Comparison of ENCODE assay signal across 10 cellular contexts in the genomic region with DNA sequence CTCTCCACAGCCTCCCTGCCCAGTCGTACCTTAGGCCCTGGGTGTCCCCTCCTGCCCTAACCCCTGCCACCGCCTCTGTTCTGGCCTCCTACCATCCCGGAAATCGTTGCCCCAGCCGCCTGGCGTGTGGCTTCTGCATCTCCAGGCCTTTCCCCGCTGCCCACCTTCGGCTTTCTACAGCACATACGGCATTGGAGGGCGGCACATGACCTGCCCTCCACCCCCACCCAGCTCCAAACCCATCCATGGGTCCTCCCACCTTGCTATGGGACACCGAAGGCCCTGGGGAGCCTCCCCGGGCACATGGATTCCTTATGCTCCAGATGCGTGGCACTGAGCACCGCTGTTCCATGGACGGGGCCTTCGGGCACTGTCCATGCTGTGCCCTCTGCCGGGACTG. TPM values are rescaled to one million over a fixed set of nuclear protein-coding genes. Genes with fewer than 3 reads are reported as not detected.
DNase-seq lines count a peak whose midpoint lies in the region; ATAC-seq and TF ChIP-seq lines count a peak whose summit lies in the region.
"Had no signal": no experiment of that assay in that cellular context is flagged by ENCODE, and none has a peak within 500 bp of the region (broad histone marks: within the 10 kb centered on the region; RNA-seq: fewer than 3 reads in every experiment).

No MANE protein-coding gene starts in this region.

- peak overlapping the region; percentile 43 to 46 for H3K4me3 ChIP-seq in tibial artery

- TF ChIP-seq CTCF in tibial artery (IDR thresholded peaks at IDR 0.05): no peak

- H3K27me3 Mint-ChIP-seq in activated T-cell treated with anti-CD3 and anti-CD28 coated beads, Interleukin-2, amount 50 U/mL, for 4 hours (ENCODE audit: low read depth): peaks cover 43% of the 10 kb centered on the region
- peaks cover 52% of the 10 kb centered on the region for H3K27me3 Mint-ChIP-seq in dendritic cell treated with granulocyte-macrophage colony-stimulating factor and Interleukin-4, amounts not matched to agents 40 ng/mL and 50 ng/mL, for 4 days
- H3K27me3 Mint-ChIP-seq in naive B cell: peaks cover 46 to 83% (median 82%) of the 10 kb centered on the region in 3 donors

- no peaks in the 10 kb centered on the region for H3K9me3 Mint-ChIP-seq in activated T-cell treated with anti-CD3 and anti-CD28 coated beads, Interleukin-2, amount 50 U/mL, for 4 hours
- H3K9me3 Mint-ChIP-seq in dendritic cell treated with granulocyte-macrophage colony-stimulating factor and Interleukin-4, amounts not matched to agents 40 ng/mL and 50 ng/mL, for 4 days: no peaks in the 10 kb centered on the region
- no peaks in the 10 kb centered on the region for H3K9me3 Mint-ChIP-seq in naive B cell

- H3K36me3 ChIP-seq in tibial artery: no peaks in the 10 kb centered on the region

- H3K27ac Mint-ChIP-seq in dendritic cell treated with granulocyte-macrophage colony-stimulating factor and Interleukin-4, amounts not matched to agents 40 ng/mL and 50 ng/mL, for 4 days: no peak overlapping the region
- peak overlapping the region in 2 of 6 donors; percentile 74 to 81 for H3K27ac Mint-ChIP-seq in naive B cell

- no peak for ATAC-seq in activated T-cell treated with anti-CD3 and anti-CD28 coated beads, Interleukin-2, amount 50 U/mL, for 4 hours
- ATAC-seq in naive B cell (ENCODE audit: low read depth in 2 of 2) (no peak), GM18519 (IDR thresholded peaks at IDR 0.05; ENCODE audit: low FRiP score, unreplicated experiment) (no peak)

- H3K27me3 ChIP-seq in tibial artery: no peaks in the 10 kb centered on the region

- peak overlapping the region; percentile 72 to 75 for H3K27ac ChIP-seq in tibial artery

- H3K4me3 Mint-ChIP-seq in activated T-cell treated with anti-CD3 and anti-CD28 coated beads, Interleukin-2, amount 50 U/mL, for 4 hours: peak overlapping the region; percentile 53
- peak overlapping the region; percentile 61 for H3K4me3 Mint-ChIP-seq in dendritic cell treated with granulocyte-macrophage colony-stimulating factor and Interleukin-4, amounts not matched to agents 40 ng/mL and 50 ng/mL, for 4 days
- peak overlapping the region in 7 of 8 donors; percentile 38 to 86 (median 68) for H3K4me3 Mint-ChIP-seq in naive B cell

- no peak for DNase-seq in activated T-cell treated with anti-CD3 and anti-CD28 coated beads, Interleukin-2, amount 50 U/mL, for 4 hours
- no peak for DNase-seq in activated T-cell treated with anti-CD3 and anti-CD28 coated beads, Interleukin-2, amount 50 U/mL, for 1 hour
- no peak for DNase-seq in naive B cell
- DNase-seq in tibial artery: no peak
- DNase-seq in HUDEP-2 (lab: John Stamatoyannopoulos, UW; ENCODE audit: unreplicated experiment in 76 of 76): no peak
- no peak for DNase-seq in activated CD4-positive, alpha-beta T cell treated with anti-CD3 and anti-CD28 coated beads for 1 hour
- DNase-seq: NCI-H1048, NCI-H526 treated with DMSO at 0.1 percent for 48 hours had no signal

- intact Hi-C loops in dendritic cell treated with granulocyte-macrophage colony-stimulating factor and Interleukin-4, amounts not matched to agents 40 ng/mL and 50 ng/mL, for 4 days (cut with micrococcal nuclease): no loop called here
- intact Hi-C loops in tibial artery (cut with DNase I; ENCODE audit: low total_unique reads): no loop called here

- H3K36me3 Mint-ChIP-seq in activated T-cell treated with anti-CD3 and anti-CD28 coated beads, Interleukin-2, amount 50 U/mL, for 4 hours (ENCODE audit: insufficient read depth): no peaks in the 10 kb centered on the region
- no peaks in the 10 kb centered on the region for H3K36me3 Mint-ChIP-seq in dendritic cell treated with granulocyte-macrophage colony-stimulating factor and Interleukin-4, amounts not matched to agents 40 ng/mL and 50 ng/mL, for 4 days (ENCODE audit: low read depth)
- peaks cover 0 to 14% of the 10 kb centered on the region in 2 donors for H3K36me3 Mint-ChIP-seq in naive B cell

- H3K4me1 ChIP-seq in tibial artery: peaks cover 0 to 6% (median 0%) of the 10 kb centered on the region in 4 donors

- H3K4me1 Mint-ChIP-seq in activated T-cell treated with anti-CD3 and anti-CD28 coated beads, Interleukin-2, amount 50 U/mL, for 4 hours (ENCODE audit: low read depth): peaks cover 5% of the 10 kb centered on the region
- H3K4me1 Mint-ChIP-seq in dendritic cell treated with granulocyte-macrophage colony-stimulating factor and Interleukin-4, amounts not matched to agents 40 ng/mL and 50 ng/mL, for 4 days (ENCODE audit: low read depth): peaks cover 6% of the 10 kb centered on the region
- H3K4me1 Mint-ChIP-seq in naive B cell: peaks cover 4 to 8% (median 7%) of the 10 kb centered on the region in 3 donors

- H3K9me3 ChIP-seq in tibial artery: no peaks in the 10 kb centered on the region

RNA-seq across cellular contexts. Expression of gene FGF18, which starts 32.0 kb away (rescaled TPM):
- 1 to 10 TPM in 2 of 3 donors, under 1 TPM in 1; 0.37 to 1.3 (median 1.0) TPM for total RNA-seq in activated T-cell treated with anti-CD3 and anti-CD28 coated beads, Interleukin-2, amount 50 U/mL, for 4 hours
- not detected for polyA plus RNA-seq in naive B cell (ENCODE audit: low read depth in 6 of 6)
